In the genomic region with DNA sequence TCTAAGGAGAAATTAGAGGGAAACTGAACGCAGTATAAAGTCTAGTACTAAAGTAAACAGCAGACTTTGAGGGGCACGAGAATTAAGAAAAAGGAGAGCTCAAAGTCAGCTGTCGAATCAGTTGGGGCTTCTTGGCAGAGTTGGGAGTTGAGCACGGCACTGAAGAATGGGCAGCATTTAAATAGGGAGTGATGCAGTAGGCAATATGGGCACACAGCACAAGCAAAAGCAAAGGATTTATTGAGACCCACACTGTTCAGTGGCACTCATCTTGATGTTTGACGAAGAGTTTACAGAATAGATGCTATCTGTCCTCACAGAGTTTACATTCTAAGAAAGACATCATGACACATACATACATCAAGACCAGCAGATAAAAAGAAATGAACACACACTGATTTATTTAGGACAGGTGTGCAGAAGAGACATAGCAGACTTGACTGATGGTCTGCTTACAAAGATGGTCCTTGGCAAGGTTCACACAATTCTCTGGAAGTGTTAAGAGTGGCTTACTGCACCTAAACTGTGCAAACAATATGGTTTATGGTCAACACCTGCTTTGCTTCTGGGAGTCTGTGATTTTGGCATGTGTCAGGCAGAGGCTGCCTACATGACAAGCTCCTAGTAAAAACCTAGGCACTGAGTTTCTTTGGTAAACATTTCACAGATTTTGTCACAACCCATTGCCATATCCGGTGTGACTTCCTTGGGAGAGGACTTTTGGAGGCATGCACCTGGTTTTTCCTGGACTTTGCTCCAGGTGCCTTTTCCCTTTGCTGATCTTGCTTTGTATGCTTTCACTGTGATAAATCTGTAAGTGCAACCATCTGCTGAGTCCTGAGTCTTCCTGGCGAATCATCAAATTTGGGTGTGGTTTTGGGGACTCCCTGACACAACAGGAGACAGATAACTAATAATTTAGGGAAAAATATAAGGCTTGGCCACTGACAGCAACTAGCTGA, we compare ENCODE assay signal across 11 cellular contexts. TPM values are rescaled to one million over a fixed set of nuclear protein-coding genes. Genes with fewer than 3 reads are reported as not detected.
DNase-seq lines count a peak whose midpoint lies in the region; ATAC-seq and TF ChIP-seq lines count a peak whose summit lies in the region.
"Had no signal": no experiment of that assay in that cellular context is flagged by ENCODE, and none has a peak within 500 bp of the region (broad histone marks: within the 10 kb centered on the region; RNA-seq: fewer than 3 reads in every experiment).

No MANE protein-coding gene starts in this region.

- H3K9me3 ChIP-seq in psoas muscle: no peaks in the 10 kb centered on the region

- H3K27ac ChIP-seq in psoas muscle: peak overlapping the region; percentile 67
- H3K27ac ChIP-seq: HL-60 had no signal

- peak; percentile 55 to 71 (median 62) for ATAC-seq in psoas muscle
- ATAC-seq in GM21515 (IDR thresholded peaks at IDR 0.05; ENCODE audit: unreplicated experiment): no peak
- ATAC-seq in HG02798 (IDR thresholded peaks at IDR 0.05; ENCODE audit: poor library complexity, unreplicated experiment): no peak
- ATAC-seq: stimulated activated naive B cell treated with anti-CD40 and anti-IgM and Interleukin-4, amounts not matched to agents 10 μg/mL and 1 μg/mL and 100 μg/mL, for 72 hours had no signal

- peaks cover 0 to 50% of the 10 kb centered on the region in 2 donors for H3K36me3 ChIP-seq in psoas muscle (ENCODE audit: insufficient read depth in 1 of 2, low read depth in 1 of 2)

- no peak overlapping the region for H3K4me3 ChIP-seq in psoas muscle

- no peak for TF ChIP-seq CTCF in psoas muscle (IDR thresholded peaks at IDR 0.05)

- intact Hi-C loops in psoas muscle (cut with DNase I): no loop called here

- DNase-seq in ELR (ENCODE audit: low read depth) (peak; percentile 48), NCI-H345 (lab: John Stamatoyannopoulos, UW) (peak; percentile 38), dermis blood vessel endothelial cell (peak; percentile 14), psoas muscle (no peak), HPDE6-E6E7 (ENCODE audit: extremely low spot score) (no peak), NCI-H526 treated with DMSO at 0.1 percent for 48 hours (lab: John Stamatoyannopoulos, UW) (no peak)
- DNase-seq: NCI-H2227 treated with DMSO at 0.1 percent for 48 hours; stimulated activated naive B cell treated with anti-CD40 and anti-IgM and Interleukin-4, amounts not matched to agents 10 μg/mL and 1 μg/mL and 100 μg/mL, for 72 hours had no signal

- WGBS in psoas muscle, 3 donors: 62 to 73% (median 63%) methylated on average over 7 of the region's 7 CpGs

- no peaks in the 10 kb centered on the region for H3K27me3 ChIP-seq in psoas muscle (ENCODE audit: insufficient read depth in 3 of 3, low read length in 2 of 3)

- H3K4me1 ChIP-seq in psoas muscle: peaks cover 17% of the 10 kb centered on the region

RNA-seq across cellular contexts. Expression of a gene that starts 26.3 kb away (rescaled TPM):
- total RNA-seq in dermis blood vessel endothelial cell (12.0 and 14.1 TPM in 2 replicates), psoas muscle (10 to 100 TPM in 2 of 4 donors, 1 to 10 TPM in 2; 7.7 to 14.9 (median 10.4) TPM)
- 10 to 100 TPM in 1 of 3 donors, 1 to 10 TPM in 2; 8.7 to 17.6 (median 9.8) TPM for polyA plus RNA-seq in psoas muscle

RNA-seq across cellular contexts. Expression of a gene that starts 26.4 kb away (rescaled TPM):
- total RNA-seq in dermis blood vessel endothelial cell (127 and 179 TPM in 2 replicates), psoas muscle (100 to 1,000 TPM; 129 to 185 (median 143) TPM)
- 100 to 1,000 TPM; 457 to 578 (median 486) TPM for polyA plus RNA-seq in psoas muscle

Comparison
In these comparisons a context has a peak if more than half of its experiments do, and no peak if none do; other contexts are left out.
1. DNase-seq: peak in ELR (single experiment), NCI-H345 (single experiment) and dermis blood vessel endothelial cell (single experiment); none in psoas muscle (0 of 2), HPDE6-E6E7 (single experiment) and NCI-H526 treated with DMSO at 0.1 percent for 48 hours (single experiment).
2. ATAC-seq: peak in psoas muscle (4 of 4); none in GM21515 (single experiment) and HG02798 (single experiment).